In the genomic region with DNA sequence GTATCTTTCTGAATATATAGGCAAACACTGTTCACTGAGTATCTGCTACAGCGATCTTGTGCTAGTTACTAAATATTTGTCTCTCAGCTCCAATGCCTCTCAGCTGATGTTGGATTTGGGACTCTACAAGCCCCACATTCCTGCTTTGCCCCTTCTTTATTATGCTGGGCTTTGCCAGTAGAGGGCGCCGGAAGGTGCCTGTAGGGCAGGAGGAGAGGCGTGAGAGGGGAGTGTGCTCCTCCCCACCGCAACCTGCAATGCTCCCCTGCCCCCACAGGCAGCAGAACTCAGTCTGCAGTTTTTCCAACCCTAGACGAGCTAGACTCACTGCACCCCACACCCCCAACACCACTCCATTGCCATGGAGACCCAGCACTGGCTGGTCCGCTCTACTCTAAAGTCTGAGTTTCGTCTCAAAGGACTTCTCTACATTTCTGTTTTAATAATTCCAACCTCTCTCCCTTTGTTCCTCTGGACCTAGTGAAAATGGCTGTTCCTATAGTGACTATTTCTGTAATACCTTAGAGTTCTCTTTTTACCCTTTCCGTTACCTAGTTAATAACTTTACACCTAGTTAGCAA, we compare ENCODE assay signal across 1 cellular context.
A peak's percentile ranks its signal among the peaks of the same experiment; 100 is the strongest.
TF ChIP-seq lines count a peak whose summit lies in the region.

No MANE protein-coding gene starts in this region.

TF ChIP-seq in K562, 482 proteins besides CTCF, POLR2A, EP300 and RAD21 (continued from another document and continues in another):
- TF ChIP-seq STAT5B (CRISPR knock-in tag; IDR thresholded peaks at IDR 0.05) (no peak), JUN (IDR thresholded peaks at IDR 0.05; ENCODE audit: borderline replicate concordance, low read depth, low read length) (no peak), JUN (CRISPR knock-in tag; IDR thresholded peaks at IDR 0.05; ENCODE audit: borderline replicate concordance) (no peak), ZNF133 (CRISPR knock-in tag; IDR thresholded peaks at IDR 0.05) (no peak), ZEB2 (IDR thresholded peaks at IDR 0.05) (no peak), DACH1 (IDR thresholded peaks at IDR 0.05; ENCODE audit: partially characterized antibody) (no peak), ZNF24 (IDR thresholded peaks at IDR 0.05) (no peak), ZNF274 (IDR thresholded peaks at IDR 0.05; ENCODE audit: borderline replicate concordance, low read depth, low read length) (no peak), EWSR1 (IDR thresholded peaks at IDR 0.05; ENCODE audit: borderline replicate concordance, low read depth, partially characterized antibody) (no peak), ELF2 (CRISPR knock-in tag; IDR thresholded peaks at IDR 0.05) (no peak), LARP7 (IDR thresholded peaks at IDR 0.05) (no peak), NFE2L1 (tag; IDR thresholded peaks at IDR 0.05; ENCODE audit: borderline replicate concordance, low read depth) (no peak), EGR1 (conservative IDR thresholded peaks at IDR 0.05) (no peak), RCOR1 (IDR thresholded peaks at IDR 0.05; ENCODE audit: borderline replicate concordance in 1 of 2, low read depth in 2 of 2, low read length in 2 of 2) (0 out of 4 replicates have a peak, but pooled peaks of 1 of the 2 experiments have one; percentile 17), SMC3 (conservative IDR thresholded peaks at IDR 0.05; ENCODE audit: insufficient read depth, low read depth, low read length) (peak; percentile 70), SUPT5H (IDR thresholded peaks at IDR 0.05) (no peak), HNRNPLL (IDR thresholded peaks at IDR 0.05; ENCODE audit: low read depth, low read length, poor library complexity, severe bottlenecking) (no peak), CBX3 (IDR thresholded peaks at IDR 0.05; ENCODE audit: borderline replicate concordance in 1 of 2, low read length in 2 of 2) (0 out of 3 replicates have a peak, but pooled peaks of 1 of the 2 experiments have one; percentile 47), TEAD4 (IDR thresholded peaks at IDR 0.05; ENCODE audit: low read length) (no peak), TEAD4 (CRISPR knock-in tag; IDR thresholded peaks at IDR 0.05; ENCODE audit: borderline replicate concordance) (no peak), FOXK2 (conservative IDR thresholded peaks at IDR 0.05 in 1 of 2, IDR thresholded peaks at IDR 0.05 in 1 of 2; ENCODE audit: low read depth in 2 of 2) (no peak), ESRRA (IDR thresholded peaks at IDR 0.05; ENCODE audit: borderline replicate concordance, low read depth) (no peak), ZNF140 (CRISPR knock-in tag; IDR thresholded peaks at IDR 0.05) (no peak), THRAP3 (IDR thresholded peaks at IDR 0.05; ENCODE audit: borderline replicate concordance) (no peak)
- TF ChIP-seq, protein P1, sequence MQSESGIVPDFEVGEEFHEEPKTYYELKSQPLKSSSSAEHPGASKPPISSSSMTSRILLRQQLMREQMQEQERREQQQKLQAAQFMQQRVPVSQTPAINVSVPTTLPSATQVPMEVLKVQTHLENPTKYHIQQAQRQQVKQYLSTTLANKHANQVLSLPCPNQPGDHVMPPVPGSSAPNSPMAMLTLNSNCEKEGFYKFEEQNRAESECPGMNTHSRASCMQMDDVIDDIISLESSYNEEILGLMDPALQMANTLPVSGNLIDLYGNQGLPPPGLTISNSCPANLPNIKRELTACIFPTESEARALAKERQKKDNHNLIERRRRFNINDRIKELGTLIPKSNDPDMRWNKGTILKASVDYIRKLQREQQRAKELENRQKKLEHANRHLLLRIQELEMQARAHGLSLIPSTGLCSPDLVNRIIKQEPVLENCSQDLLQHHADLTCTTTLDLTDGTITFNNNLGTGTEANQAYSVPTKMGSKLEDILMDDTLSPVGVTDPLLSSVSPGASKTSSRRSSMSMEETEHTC (IDR thresholded peaks at IDR 0.05) = no peak
- TF ChIP-seq, protein P2, sequence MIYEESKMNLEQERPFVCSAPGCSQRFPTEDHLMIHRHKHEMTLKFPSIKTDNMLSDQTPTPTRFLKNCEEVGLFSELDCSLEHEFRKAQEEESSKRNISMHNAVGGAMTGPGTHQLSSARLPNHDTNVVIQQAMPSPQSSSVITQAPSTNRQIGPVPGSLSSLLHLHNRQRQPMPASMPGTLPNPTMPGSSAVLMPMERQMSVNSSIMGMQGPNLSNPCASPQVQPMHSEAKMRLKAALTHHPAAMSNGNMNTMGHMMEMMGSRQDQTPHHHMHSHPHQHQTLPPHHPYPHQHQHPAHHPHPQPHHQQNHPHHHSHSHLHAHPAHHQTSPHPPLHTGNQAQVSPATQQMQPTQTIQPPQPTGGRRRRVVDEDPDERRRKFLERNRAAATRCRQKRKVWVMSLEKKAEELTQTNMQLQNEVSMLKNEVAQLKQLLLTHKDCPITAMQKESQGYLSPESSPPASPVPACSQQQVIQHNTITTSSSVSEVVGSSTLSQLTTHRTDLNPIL (CRISPR knock-in tag; IDR thresholded peaks at IDR 0.05) = no peak
- TF ChIP-seq, protein P3, sequence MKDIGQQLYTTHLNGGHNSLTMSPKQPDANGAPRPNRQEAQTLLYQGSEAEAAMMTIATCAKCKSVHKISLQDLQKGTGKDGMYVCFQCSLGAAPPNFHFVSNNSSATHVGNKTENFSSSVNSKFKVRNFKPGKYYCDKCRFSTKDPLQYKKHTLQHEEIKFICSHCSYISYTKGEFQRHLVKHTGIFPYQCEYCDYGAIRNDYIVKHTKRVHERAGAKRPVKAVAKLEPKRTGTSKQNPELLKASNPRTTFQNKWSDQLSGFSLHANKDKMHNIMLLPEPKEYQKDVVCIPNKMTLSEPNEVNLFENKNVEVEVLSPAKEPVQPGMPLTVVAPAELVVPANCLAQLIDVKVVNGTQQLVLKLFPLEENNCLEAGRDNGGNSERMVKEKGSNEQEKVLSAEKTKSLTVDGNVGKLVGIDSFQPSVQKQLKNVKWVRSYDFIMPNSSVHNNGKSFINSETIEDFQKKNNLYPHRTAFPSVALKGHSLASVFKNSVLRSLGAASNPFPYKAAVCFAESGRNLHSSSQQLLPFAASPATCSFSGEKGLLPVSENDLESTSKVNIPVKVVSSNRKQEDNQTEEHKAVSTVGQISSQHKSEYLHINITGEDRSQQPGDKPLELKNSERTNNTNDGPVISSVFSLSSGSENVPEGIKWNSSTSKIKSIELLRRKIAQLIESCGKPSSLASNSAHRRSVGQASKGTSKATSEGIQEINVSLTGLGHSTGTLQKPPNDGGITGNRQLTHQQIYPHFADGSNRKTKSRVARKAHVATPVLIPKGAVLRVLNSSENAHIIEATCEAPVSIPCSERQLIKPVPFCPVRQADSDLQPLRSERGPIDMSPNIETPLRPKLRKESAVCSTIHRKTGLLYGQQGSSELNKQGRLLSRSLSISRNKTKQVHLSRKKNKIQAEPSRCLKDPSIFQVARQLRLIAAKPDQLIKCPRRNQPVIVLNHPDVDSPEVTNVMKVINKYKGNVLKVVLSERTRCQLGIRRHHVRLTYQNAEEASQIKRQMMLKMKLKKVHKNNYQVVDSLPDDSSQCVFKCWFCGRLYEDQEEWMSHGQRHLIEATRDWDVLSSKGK (CRISPR knock-in tag; IDR thresholded peaks at IDR 0.05) = no peak
- TF ChIP-seq, protein P4, sequence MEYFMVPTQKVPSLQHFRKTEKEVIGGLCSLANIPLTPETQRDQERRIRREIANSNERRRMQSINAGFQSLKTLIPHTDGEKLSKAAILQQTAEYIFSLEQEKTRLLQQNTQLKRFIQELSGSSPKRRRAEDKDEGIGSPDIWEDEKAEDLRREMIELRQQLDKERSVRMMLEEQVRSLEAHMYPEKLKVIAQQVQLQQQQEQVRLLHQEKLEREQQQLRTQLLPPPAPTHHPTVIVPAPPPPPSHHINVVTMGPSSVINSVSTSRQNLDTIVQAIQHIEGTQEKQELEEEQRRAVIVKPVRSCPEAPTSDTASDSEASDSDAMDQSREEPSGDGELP (CRISPR knock-in tag; IDR thresholded peaks at IDR 0.05; ENCODE audit: borderline replicate concordance) = 0 out of 2 replicates have a peak, but pooled peaks have one; percentile 28
- TF ChIP-seq, protein P5, sequence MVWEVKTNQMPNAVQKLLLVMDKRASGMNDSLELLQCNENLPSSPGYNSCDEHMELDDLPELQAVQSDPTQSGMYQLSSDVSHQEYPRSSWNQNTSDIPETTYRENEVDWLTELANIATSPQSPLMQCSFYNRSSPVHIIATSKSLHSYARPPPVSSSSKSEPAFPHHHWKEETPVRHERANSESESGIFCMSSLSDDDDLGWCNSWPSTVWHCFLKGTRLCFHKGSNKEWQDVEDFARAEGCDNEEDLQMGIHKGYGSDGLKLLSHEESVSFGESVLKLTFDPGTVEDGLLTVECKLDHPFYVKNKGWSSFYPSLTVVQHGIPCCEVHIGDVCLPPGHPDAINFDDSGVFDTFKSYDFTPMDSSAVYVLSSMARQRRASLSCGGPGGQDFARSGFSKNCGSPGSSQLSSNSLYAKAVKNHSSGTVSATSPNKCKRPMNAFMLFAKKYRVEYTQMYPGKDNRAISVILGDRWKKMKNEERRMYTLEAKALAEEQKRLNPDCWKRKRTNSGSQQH (CRISPR knock-in tag; IDR thresholded peaks at IDR 0.05) = no peak
- TF ChIP-seq, protein P6, sequence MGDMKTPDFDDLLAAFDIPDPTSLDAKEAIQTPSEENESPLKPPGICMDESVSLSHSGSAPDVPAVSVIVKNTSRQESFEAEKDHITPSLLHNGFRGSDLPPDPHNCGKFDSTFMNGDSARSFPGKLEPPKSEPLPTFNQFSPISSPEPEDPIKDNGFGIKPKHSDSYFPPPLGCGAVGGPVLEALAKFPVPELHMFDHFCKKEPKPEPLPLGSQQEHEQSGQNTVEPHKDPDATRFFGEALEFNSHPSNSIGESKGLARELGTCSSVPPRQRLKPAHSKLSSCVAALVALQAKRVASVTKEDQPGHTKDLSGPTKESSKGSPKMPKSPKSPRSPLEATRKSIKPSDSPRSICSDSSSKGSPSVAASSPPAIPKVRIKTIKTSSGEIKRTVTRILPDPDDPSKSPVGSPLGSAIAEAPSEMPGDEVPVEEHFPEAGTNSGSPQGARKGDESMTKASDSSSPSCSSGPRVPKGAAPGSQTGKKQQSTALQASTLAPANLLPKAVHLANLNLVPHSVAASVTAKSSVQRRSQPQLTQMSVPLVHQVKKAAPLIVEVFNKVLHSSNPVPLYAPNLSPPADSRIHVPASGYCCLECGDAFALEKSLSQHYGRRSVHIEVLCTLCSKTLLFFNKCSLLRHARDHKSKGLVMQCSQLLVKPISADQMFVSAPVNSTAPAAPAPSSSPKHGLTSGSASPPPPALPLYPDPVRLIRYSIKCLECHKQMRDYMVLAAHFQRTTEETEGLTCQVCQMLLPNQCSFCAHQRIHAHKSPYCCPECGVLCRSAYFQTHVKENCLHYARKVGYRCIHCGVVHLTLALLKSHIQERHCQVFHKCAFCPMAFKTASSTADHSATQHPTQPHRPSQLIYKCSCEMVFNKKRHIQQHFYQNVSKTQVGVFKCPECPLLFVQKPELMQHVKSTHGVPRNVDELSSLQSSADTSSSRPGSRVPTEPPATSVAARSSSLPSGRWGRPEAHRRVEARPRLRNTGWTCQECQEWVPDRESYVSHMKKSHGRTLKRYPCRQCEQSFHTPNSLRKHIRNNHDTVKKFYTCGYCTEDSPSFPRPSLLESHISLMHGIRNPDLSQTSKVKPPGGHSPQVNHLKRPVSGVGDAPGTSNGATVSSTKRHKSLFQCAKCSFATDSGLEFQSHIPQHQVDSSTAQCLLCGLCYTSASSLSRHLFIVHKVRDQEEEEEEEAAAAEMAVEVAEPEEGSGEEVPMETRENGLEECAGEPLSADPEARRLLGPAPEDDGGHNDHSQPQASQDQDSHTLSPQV (IDR thresholded peaks at IDR 0.05) = no peak
- TF ChIP-seq, protein P7, sequence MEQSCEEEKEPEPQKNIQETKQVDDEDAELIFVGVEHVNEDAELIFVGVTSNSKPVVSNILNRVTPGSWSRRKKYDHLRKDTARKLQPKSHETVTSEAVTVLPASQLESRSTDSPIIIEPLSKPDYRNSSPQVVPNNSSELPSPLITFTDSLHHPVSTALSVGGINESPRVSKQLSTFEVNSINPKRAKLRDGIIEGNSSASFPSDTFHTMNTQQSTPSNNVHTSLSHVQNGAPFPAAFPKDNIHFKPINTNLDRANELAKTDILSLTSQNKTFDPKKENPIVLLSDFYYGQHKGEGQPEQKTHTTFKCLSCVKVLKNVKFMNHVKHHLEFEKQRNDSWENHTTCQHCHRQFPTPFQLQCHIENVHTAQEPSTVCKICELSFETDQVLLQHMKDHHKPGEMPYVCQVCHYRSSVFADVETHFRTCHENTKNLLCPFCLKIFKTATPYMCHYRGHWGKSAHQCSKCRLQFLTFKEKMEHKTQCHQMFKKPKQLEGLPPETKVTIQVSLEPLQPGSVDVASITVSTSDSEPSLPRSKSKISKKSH (CRISPR knock-in tag; IDR thresholded peaks at IDR 0.05) = no peak
- TF ChIP-seq, protein P8, sequence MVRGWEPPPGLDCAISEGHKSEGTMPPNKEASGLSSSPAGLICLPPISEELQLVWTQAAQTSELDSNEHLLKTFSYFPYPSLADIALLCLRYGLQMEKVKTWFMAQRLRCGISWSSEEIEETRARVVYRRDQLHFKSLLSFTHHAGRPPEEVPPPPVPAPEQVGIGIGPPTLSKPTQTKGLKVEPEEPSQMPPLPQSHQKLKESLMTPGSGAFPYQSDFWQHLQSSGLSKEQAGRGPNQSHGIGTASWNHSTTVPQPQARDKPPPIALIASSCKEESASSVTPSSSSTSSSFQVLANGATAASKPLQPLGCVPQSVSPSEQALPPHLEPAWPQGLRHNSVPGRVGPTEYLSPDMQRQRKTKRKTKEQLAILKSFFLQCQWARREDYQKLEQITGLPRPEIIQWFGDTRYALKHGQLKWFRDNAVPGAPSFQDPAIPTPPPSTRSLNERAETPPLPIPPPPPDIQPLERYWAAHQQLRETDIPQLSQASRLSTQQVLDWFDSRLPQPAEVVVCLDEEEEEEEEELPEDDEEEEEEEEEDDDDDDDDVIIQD (CRISPR knock-in tag; IDR thresholded peaks at IDR 0.05) = no peak
- TF ChIP-seq, protein P9, sequence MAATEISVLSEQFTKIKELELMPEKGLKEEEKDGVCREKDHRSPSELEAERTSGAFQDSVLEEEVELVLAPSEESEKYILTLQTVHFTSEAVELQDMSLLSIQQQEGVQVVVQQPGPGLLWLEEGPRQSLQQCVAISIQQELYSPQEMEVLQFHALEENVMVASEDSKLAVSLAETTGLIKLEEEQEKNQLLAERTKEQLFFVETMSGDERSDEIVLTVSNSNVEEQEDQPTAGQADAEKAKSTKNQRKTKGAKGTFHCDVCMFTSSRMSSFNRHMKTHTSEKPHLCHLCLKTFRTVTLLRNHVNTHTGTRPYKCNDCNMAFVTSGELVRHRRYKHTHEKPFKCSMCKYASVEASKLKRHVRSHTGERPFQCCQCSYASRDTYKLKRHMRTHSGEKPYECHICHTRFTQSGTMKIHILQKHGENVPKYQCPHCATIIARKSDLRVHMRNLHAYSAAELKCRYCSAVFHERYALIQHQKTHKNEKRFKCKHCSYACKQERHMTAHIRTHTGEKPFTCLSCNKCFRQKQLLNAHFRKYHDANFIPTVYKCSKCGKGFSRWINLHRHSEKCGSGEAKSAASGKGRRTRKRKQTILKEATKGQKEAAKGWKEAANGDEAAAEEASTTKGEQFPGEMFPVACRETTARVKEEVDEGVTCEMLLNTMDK (IDR thresholded peaks at IDR 0.05; ENCODE audit: borderline replicate concordance, insufficient read depth, low read depth, low read length, poor library complexity, severe bottlenecking) = peak; percentile 60
